ENCODE assay signal across 12 cellular contexts in the genomic region with DNA sequence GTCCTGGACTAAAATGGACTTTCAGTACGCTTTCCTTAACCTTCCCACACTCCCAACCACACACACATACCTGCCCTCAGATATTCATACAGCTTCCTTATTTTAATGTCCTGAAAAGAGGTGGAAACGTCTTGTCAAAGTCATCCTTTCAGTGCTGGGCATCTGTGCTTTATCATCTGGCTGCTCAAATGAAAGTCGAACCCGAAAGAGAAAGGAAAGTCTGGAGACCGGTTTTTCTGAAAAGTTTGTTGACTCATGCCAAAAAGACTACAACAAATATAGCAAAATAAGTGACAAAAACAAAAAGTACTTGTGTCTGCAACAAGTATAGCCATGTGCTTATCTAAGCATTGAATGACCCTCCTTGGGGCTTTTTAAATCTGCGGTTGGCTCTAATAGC. TPM values are rescaled to one million over a fixed set of nuclear protein-coding genes. Genes with fewer than 3 reads are reported as not detected.
DNase-seq lines count a peak whose midpoint lies in the region; ATAC-seq, FAIRE-seq and TF ChIP-seq lines count a peak whose summit lies in the region.
"Not testable (repeated sequence)": the region's sequence is repeated elsewhere in the genome, so short reads cannot be mapped to it uniquely, and the experiment has no call there.
"Had no signal": no experiment of that assay in that cellular context is flagged by ENCODE, and none has a peak within 500 bp of the region (broad histone marks: within the 10 kb centered on the region; RNA-seq: fewer than 3 reads in every experiment).

No MANE protein-coding gene starts in this region.

- H3K23ac ChIP-seq in IMR-90 (ENCODE audit: low read depth, low read length); H1 (ENCODE audit: insufficient read length); trophoblast cell (ENCODE audit: low read length): not testable (repeated sequence)

- not testable (repeated sequence) for H3K79me1 ChIP-seq in IMR-90 (ENCODE audit: low read depth in 1 of 2, low read length in 2 of 2); H1 (ENCODE audit: low read depth, low read length); trophoblast cell (ENCODE audit: low read length)

- H4K20me1 ChIP-seq in IMR-90 (ENCODE audit: insufficient read depth, low read length); H1 (replicated peaks in 1 of 2; ENCODE audit: control insufficient read depth in 1 of 2, insufficient read depth in 2 of 2, low read length in 2 of 2); fibroblast of lung (ENCODE audit: control insufficient read depth, extremely low read depth, insufficient read depth, low read length); hepatocyte (ENCODE audit: insufficient read depth, poor library complexity, severe bottlenecking): not testable (repeated sequence)

- in situ Hi-C loops in IMR-90 (cut with MboI; ENCODE audit: low sequenced_read_pairs) = not testable (repeated sequence)

- not testable (repeated sequence) for H3K9me1 ChIP-seq in IMR-90 (ENCODE audit: insufficient read depth, low read length)

- not testable (repeated sequence) for H2AK5ac ChIP-seq in IMR-90 (ENCODE audit: low read depth, low read length); H1 (ENCODE audit: low read depth, low read length); trophoblast cell (ENCODE audit: low read length)

- not testable (repeated sequence) for H3K4me1 ChIP-seq in ACC112 (ENCODE audit: control insufficient read depth, insufficient read depth, low read length, unreplicated experiment); IMR-90 (ENCODE audit: control insufficient read depth, insufficient read depth, low read length); adipocyte (ENCODE audit: control insufficient read depth, insufficient read depth, low read length); H1 (replicated peaks in 1 of 4; ENCODE audit: control insufficient read depth in 3 of 4, insufficient read depth in 4 of 4, low read length in 3 of 4); fibroblast of lung (ENCODE audit: control insufficient read depth, extremely low read depth, insufficient read depth, low read length); hepatocyte (ENCODE audit: insufficient read depth); trophoblast cell (ENCODE audit: control insufficient read depth in 1 of 2, insufficient read depth in 2 of 2, low read length in 2 of 2)

- H3K9me3 Mint-ChIP-seq in type B pancreatic cell = not testable (repeated sequence)

- H3K56ac ChIP-seq in IMR-90 (ENCODE audit: extremely low read depth, insufficient read depth, low read length); H1 (replicated peaks; ENCODE audit: insufficient read length, low read depth, low read length): not testable (repeated sequence)

- H2AK9ac ChIP-seq in IMR-90 (replicated peaks; ENCODE audit: low read depth, low read length, poor library complexity) = not testable (repeated sequence)

- H3K4me1 Mint-ChIP-seq in type B pancreatic cell (ENCODE audit: unreplicated experiment) = not testable (repeated sequence)

- not testable (repeated sequence) for H2BK20ac ChIP-seq in IMR-90 (ENCODE audit: low read depth, low read length); H1 (ENCODE audit: low read length)

- H3K4me2 ChIP-seq in IMR-90 (ENCODE audit: low read depth, low read length) = peak overlapping the region; percentile 65
- not testable (repeated sequence) for H3K4me2 ChIP-seq in H1 (ENCODE audit: insufficient read depth in 1 of 2, low read depth in 2 of 2, low read length in 2 of 2)
- peak overlapping the region; percentile 59 for H3K4me2 ChIP-seq in fibroblast of lung (ENCODE audit: extremely low read depth, insufficient read depth, low read length)
- peak overlapping the region; percentile 43 for H3K4me2 ChIP-seq in hepatocyte
- peak overlapping the region; percentile 10 for H3K4me2 ChIP-seq in trophoblast cell (ENCODE audit: low read length)

- not testable (repeated sequence) for ATAC-seq in IMR-90 (ENCODE audit: low read depth)

- not testable (repeated sequence) for DNase-seq in IMR-90; adipocyte (ENCODE audit: low read depth); H1 (ENCODE audit: low read depth in 1 of 2, low spot score in 2 of 2); fibroblast of lung (ENCODE audit: low read depth in 2 of 2); hepatocyte (ENCODE audit: low spot score); trophoblast cell; type B pancreatic cell (ENCODE audit: extremely low spot score, unreplicated experiment)

- intact Hi-C loops in IMR-90 (cut with micrococcal nuclease) = not testable (repeated sequence)

- H3K27me3 Mint-ChIP-seq in type B pancreatic cell = not testable (repeated sequence)

- H3K27ac Mint-ChIP-seq in type B pancreatic cell = peak overlapping the region; percentile 12

- dilution Hi-C loops in IMR-90 (cut with HindIII; ENCODE audit: low sequenced_read_pairs, unreplicated experiment) = not testable (repeated sequence)

- not testable (repeated sequence) for H4K91ac ChIP-seq in IMR-90 (ENCODE audit: insufficient read depth, low read depth, low read length); H1 (replicated peaks; ENCODE audit: insufficient read length, low read length); trophoblast cell (ENCODE audit: low read depth, low read length)

- H4K5ac ChIP-seq in IMR-90 (ENCODE audit: low read depth, low read length); H1 (ENCODE audit: insufficient read length, low read depth, low read length): not testable (repeated sequence)

- H3K4ac ChIP-seq in IMR-90 (ENCODE audit: low read depth, low read length); H1 (replicated peaks; ENCODE audit: insufficient read length, low read depth, low read length); trophoblast cell (ENCODE audit: low read depth, low read length): not testable (repeated sequence)

- 0 out of 2 replicates have a peak overlapping the region, but pooled peaks have one; percentile 70 for H3K18ac ChIP-seq in IMR-90 (ENCODE audit: low read depth, low read length)
- H3K18ac ChIP-seq in H1 (ENCODE audit: extremely low read depth, low read length); trophoblast cell (ENCODE audit: low read length): not testable (repeated sequence)

- not testable (repeated sequence) for H3K79me2 ChIP-seq in ACC112 (ENCODE audit: control insufficient read depth, insufficient read depth, low read length, unreplicated experiment); H1 (ENCODE audit: control insufficient read depth in 1 of 2, insufficient read depth in 2 of 2, low read length in 2 of 2); fibroblast of lung (ENCODE audit: control insufficient read depth, insufficient read depth, low read length); hepatocyte; trophoblast cell (ENCODE audit: control insufficient read depth, insufficient read depth, low read length, poor library complexity)

- not testable (repeated sequence) for H2BK12ac ChIP-seq in H1 (ENCODE audit: low read depth, low read length); trophoblast cell (ENCODE audit: low read length)

- H3K9me2 ChIP-seq in hepatocyte (replicated peaks; ENCODE audit: insufficient read depth) = not testable (repeated sequence)

- not testable (repeated sequence) for TF ChIP-seq POLR2A in IMR-90 (IDR thresholded peaks at IDR 0.05; ENCODE audit: low read depth, low read length); H1 (IDR thresholded peaks at IDR 0.05; ENCODE audit: control extremely low read depth in 1 of 2, low read depth in 2 of 2, low read length in 2 of 2)

- CTCF ChIA-PET in IMR-90 (lab: Yijun Ruan, JAX); H1 (lab: Charles Lee; ENCODE audit: partially characterized antibody): not testable (repeated sequence)

- H3K36me3 ChIP-seq in ACC112 (ENCODE audit: insufficient read depth, low read length); IMR-90 (ENCODE audit: control insufficient read depth, insufficient read depth, low read length); adipocyte (ENCODE audit: control insufficient read depth, insufficient read depth, low read length, severe bottlenecking); H1 (ENCODE audit: control insufficient read depth in 2 of 4, insufficient read depth in 4 of 4, low read length in 3 of 4); fibroblast of lung (ENCODE audit: control insufficient read depth, insufficient read depth, low read length); hepatocyte (replicated peaks; ENCODE audit: insufficient read depth, low read depth); trophoblast cell (ENCODE audit: control insufficient read depth in 1 of 2, insufficient read depth in 2 of 2, low read length in 2 of 2): not testable (repeated sequence)

- not testable (repeated sequence) for H2BK15ac ChIP-seq in IMR-90 (ENCODE audit: low read depth, low read length); H1 (ENCODE audit: low read length)

- not testable (repeated sequence) for H4K8ac ChIP-seq in IMR-90 (ENCODE audit: low read depth in 2 of 2, low read length in 2 of 2); H1 (ENCODE audit: extremely low read depth, insufficient read depth, low read length); trophoblast cell (ENCODE audit: low read depth, low read length)

- not testable (repeated sequence) for TF ChIP-seq EP300 in H1 (IDR thresholded peaks at IDR 0.05; ENCODE audit: borderline replicate concordance in 1 of 2, low read depth in 2 of 2, low read length in 2 of 2)

- POLR2A ChIA-PET in IMR-90 (lab: Charles Lee; ENCODE audit: unreplicated experiment); H1 (lab: Charles Lee; ENCODE audit: partially characterized antibody): not testable (repeated sequence)

- TF ChIP-seq CTCF in IMR-90 (conservative IDR thresholded peaks at IDR 0.05; ENCODE audit: low read depth, low read length); H1 (IDR thresholded peaks at IDR 0.05; ENCODE audit: control extremely low read depth in 1 of 3, insufficient read depth in 1 of 3, low read depth in 1 of 3, low read length in 3 of 3); fibroblast of lung (conservative IDR thresholded peaks at IDR 0.05 in 1 of 2, IDR thresholded peaks at IDR 0.05 in 1 of 2; ENCODE audit: low read depth in 1 of 2, low read length in 2 of 2); hepatocyte (IDR thresholded peaks at IDR 0.05; ENCODE audit: poor library complexity); type B pancreatic cell (conservative IDR thresholded peaks at IDR 0.05): not testable (repeated sequence)

- peak overlapping the region; percentile 31 for H3K4me3 ChIP-seq in ACC112 (ENCODE audit: low read depth, low read length)
- H3K4me3 ChIP-seq in IMR-90 (ENCODE audit: insufficient read depth, low read depth, low read length); H1 (ENCODE audit: extremely low read depth in 1 of 4, insufficient read depth in 2 of 4, low read depth in 3 of 4, low read length in 4 of 4); hepatocyte; trophoblast cell (ENCODE audit: low read depth, low read length): not testable (repeated sequence)
- peak overlapping the region; percentile 23 for H3K4me3 ChIP-seq in adipocyte (ENCODE audit: low read length)
- peak overlapping the region in 2 of 4 experiments; percentile 6 to 19 for H3K4me3 ChIP-seq in fibroblast of lung (replicated peaks in 1 of 4; ENCODE audit: control extremely low read depth in 1 of 4, insufficient read depth in 1 of 4, low read depth in 3 of 4, low read length in 4 of 4)

- not testable (repeated sequence) for H3K9me3 ChIP-seq in IMR-90 (ENCODE audit: control insufficient read depth, insufficient read depth, low read length); adipocyte (ENCODE audit: control insufficient read depth, low read length); H1 (ENCODE audit: insufficient read depth in 2 of 2, low read depth in 1 of 2, low read length in 1 of 2); fibroblast of lung (ENCODE audit: control insufficient read depth, insufficient read depth, low read depth, low read length); hepatocyte (ENCODE audit: low read depth); trophoblast cell (ENCODE audit: insufficient read depth, low read depth, low read length)

- not testable (repeated sequence) for H3K4me3 Mint-ChIP-seq in type B pancreatic cell

- not testable (repeated sequence) for H3K14ac ChIP-seq in IMR-90 (replicated peaks; ENCODE audit: low read depth, low read length); H1 (ENCODE audit: insufficient read length); trophoblast cell (ENCODE audit: low read length)

- H2BK120ac ChIP-seq in IMR-90 (ENCODE audit: low read depth, low read length); H1 (replicated peaks; ENCODE audit: low read depth, low read length); trophoblast cell (ENCODE audit: insufficient read depth, low read length, poor library complexity): not testable (repeated sequence)

- H3K9ac ChIP-seq in IMR-90 (ENCODE audit: low read depth, low read length); adipocyte (ENCODE audit: low read length); H1 (replicated peaks in 1 of 4; ENCODE audit: extremely low read depth in 1 of 4, low read depth in 3 of 4, low read length in 3 of 4); fibroblast of lung (ENCODE audit: insufficient read depth, low read length); trophoblast cell (ENCODE audit: low read length): not testable (repeated sequence)

- H3K27me3 ChIP-seq in ACC112 (ENCODE audit: insufficient read depth, low read length); IMR-90 (ENCODE audit: control insufficient read depth, insufficient read depth, low read length); adipocyte (replicated peaks; ENCODE audit: control insufficient read depth, insufficient read depth, low read length); H1 (replicated peaks in 1 of 4; ENCODE audit: control insufficient read depth in 3 of 4, extremely low read depth in 1 of 4, insufficient read depth in 3 of 4, low read length in 3 of 4); fibroblast of lung (ENCODE audit: control insufficient read depth, insufficient read depth, low read length); hepatocyte; trophoblast cell (ENCODE audit: insufficient read depth, low read length): not testable (repeated sequence)

- not testable (repeated sequence) for H4K12ac ChIP-seq in trophoblast cell (ENCODE audit: low read depth, low read length)

- peak; percentile 39 for FAIRE-seq in H1 (lab: Jason Lieb, UNC)

- peak overlapping the region; percentile 12 for H2AFZ ChIP-seq in ACC112 (ENCODE audit: low read length, unreplicated experiment)
- not testable (repeated sequence) for H2AFZ ChIP-seq in IMR-90 (replicated peaks; ENCODE audit: low read length, poor library complexity); H1 (ENCODE audit: low read length); fibroblast of lung (ENCODE audit: low read length); hepatocyte; trophoblast cell (ENCODE audit: insufficient read depth, low read length, poor library complexity)

- H3K23me2 ChIP-seq in H1 (ENCODE audit: low read depth, low read length) = not testable (repeated sequence)

- BruUV-seq in IMR-90 (replicated peaks; lab: Mats Ljungman, UMichigan) = not testable (repeated sequence)

- H2BK5ac ChIP-seq in IMR-90 (ENCODE audit: low read depth, low read length, poor library complexity, severe bottlenecking); H1 (ENCODE audit: low read depth, low read length); trophoblast cell (ENCODE audit: low read depth, low read length, poor library complexity): not testable (repeated sequence)

- not testable (repeated sequence) for H3K36me3 Mint-ChIP-seq in type B pancreatic cell

- not testable (repeated sequence) for TF ChIP-seq RAD21 in IMR-90 (IDR thresholded peaks at IDR 0.05; ENCODE audit: low read length); H1 (IDR thresholded peaks at IDR 0.05 in 1 of 2, conservative IDR thresholded peaks at IDR 0.05 in 1 of 2; ENCODE audit: low read depth in 2 of 2, low read length in 2 of 2)

- no CpG with 5 or more reads among the region's 6 CpGs for WGBS in IMR-90 (ENCODE audit: extremely low coverage in 2 of 2, insufficient read length in 1 of 2), 2 experiments
- WGBS in H1 (ENCODE audit: extremely low coverage in 1 of 2, insufficient coverage in 1 of 2, insufficient read length in 1 of 2, insufficient replicate concordance in 2 of 2, low coverage in 1 of 2, low lambda C conversion rate in 2 of 2, missing lambda C conversion rate in 1 of 2), 2 experiments = 74% methylated on average over 6 of the region's 6 CpGs; no CpG with 5 or more reads in 1 of the 2 experiments
- WGBS in hepatocyte (ENCODE audit: low lambda C conversion rate, missing lambda C conversion rate) = 57% methylated on average over 6 of the region's 6 CpGs
- no CpG with 5 or more reads among the region's 6 CpGs for WGBS in trophoblast cell (ENCODE audit: extremely low coverage, insufficient coverage, insufficient read length)

- not testable (repeated sequence) for H3K27ac ChIP-seq in ACC112 (ENCODE audit: low read depth, low read length); IMR-90 (ENCODE audit: insufficient read depth, low read length); H1 (ENCODE audit: low read depth, low read length); fibroblast of lung (ENCODE audit: insufficient read depth, low read length); hepatocyte
- peak overlapping the region; percentile 10 for H3K27ac ChIP-seq in trophoblast cell (ENCODE audit: low read depth, low read length)

RNA-seq across cellular contexts. Expression of a gene that starts 18.1 kb away (rescaled TPM):
- total RNA-seq in IMR-90 (2012; rRNA removed) = 7.9 and 23.3 TPM in 2 replicates
- 24.9 and 29.2 TPM in 2 replicates for polyA plus RNA-seq in IMR-90 (2012; rRNA removed)
- polyA plus RNA-seq in IMR-90 (2012; cell fraction: cytosol; rRNA removed) = 7.8 and 24.1 TPM in 2 replicates
- 0.65 and 9.2 TPM in 2 replicates for polyA plus RNA-seq in IMR-90 (2012; cell fraction: nucleus; rRNA removed; ENCODE audit: low replicate concordance)
- total RNA-seq in H1 (2021; fragmentation: NEBNext Ultra II Directional; extraction: Animal tissue kit (Norgen Biotek cat#: 25700)) = not detected in 2 replicates
- not detected in 2 replicates for polyA plus RNA-seq in H1 (2011; rRNA removed)
- polyA plus RNA-seq in H1 (2011; cell fraction: cytosol; rRNA removed) = not detected
- not detected for polyA plus RNA-seq in H1 (2011; cell fraction: nucleus; rRNA removed)
- polyA plus RNA-seq in H1 (2012, experiment 1 of 2) = not detected in 4 replicates
- polyA plus RNA-seq in H1 (2012, experiment 2 of 2) = not detected
- polyA plus RNA-seq in H1 (2013, experiment 1 of 2) = not detected
- polyA plus RNA-seq in H1 (2013, experiment 2 of 2) = not detected
- polyA minus RNA-seq in H1 (2011; rRNA and poly(A)+ RNA removed) = not detected in 2 replicates
- not detected for polyA minus RNA-seq in H1 (2011; cell fraction: cytosol; rRNA and poly(A)+ RNA removed)
- polyA minus RNA-seq in H1 (2011; cell fraction: nucleus; rRNA and poly(A)+ RNA removed) = not detected
- 102 and 143 TPM in 2 replicates for total RNA-seq in fibroblast of lung
- 97.2 and 114 TPM in 2 replicates for polyA plus RNA-seq in fibroblast of lung
- polyA plus RNA-seq in fibroblast of lung (2012) = 99.5 and 123 TPM in 2 replicates
- polyA minus RNA-seq in fibroblast of lung (ENCODE audit: low replicate concordance) = 4.7 and 12.8 TPM in 2 replicates
- 3.1 and 11.9 TPM in 2 replicates for total RNA-seq in hepatocyte
- 19.6 and 23.8 TPM in 2 replicates for polyA plus RNA-seq in hepatocyte
- polyA plus RNA-seq in trophoblast cell (2013) = 1.4 TPM in 2 replicates
- 6.2 and 12.7 TPM in 2 replicates for total RNA-seq in type B pancreatic cell (ENCODE audit: low replicate concordance)
- total RNA-seq: GM23338 had no signal
- polyA plus RNA-seq: GM23338 had no signal

RNA-seq across cellular contexts. Expression of a gene that starts 28.3 kb away (rescaled TPM):
- total RNA-seq in IMR-90 (2012; rRNA removed) (24.7 and 31.2 TPM in 2 replicates), fibroblast of lung (82.2 and 115 TPM in 2 replicates), hepatocyte (2.0 and 9.7 TPM in 2 replicates), type B pancreatic cell (ENCODE audit: low replicate concordance) (13.0 and 13.3 TPM in 2 replicates)
- polyA plus RNA-seq in IMR-90 (2012; rRNA removed) (11.1 and 12.5 TPM in 2 replicates), H1 (2011; rRNA removed) (not detected in 2 replicates), fibroblast of lung (45.4 and 49.9 TPM in 2 replicates), hepatocyte (2.9 and 4.7 TPM in 2 replicates)
- polyA plus RNA-seq in IMR-90 (2012; cell fraction: cytosol; rRNA removed) = 3.2 and 4.7 TPM in 2 replicates
- 1.0 and 12.4 TPM in 2 replicates for polyA plus RNA-seq in IMR-90 (2012; cell fraction: nucleus; rRNA removed; ENCODE audit: low replicate concordance)
- not detected in 2 replicates for total RNA-seq in H1 (2021; fragmentation: NEBNext Ultra II Directional; extraction: Animal tissue kit (Norgen Biotek cat#: 25700))
- not detected for polyA plus RNA-seq in H1 (2011; cell fraction: cytosol; rRNA removed)
- not detected for polyA plus RNA-seq in H1 (2011; cell fraction: nucleus; rRNA removed)
- not detected in 4 replicates for polyA plus RNA-seq in H1 (2012, experiment 1 of 2)
- polyA plus RNA-seq in H1 (2012, experiment 2 of 2) = not detected
- not detected for polyA plus RNA-seq in H1 (2013, experiment 1 of 2)
- polyA plus RNA-seq in H1 (2013, experiment 2 of 2) = not detected
- polyA minus RNA-seq in H1 (2011; rRNA and poly(A)+ RNA removed) = not detected in 2 replicates
- polyA minus RNA-seq in H1 (2011; cell fraction: cytosol; rRNA and poly(A)+ RNA removed) = not detected
- not detected for polyA minus RNA-seq in H1 (2011; cell fraction: nucleus; rRNA and poly(A)+ RNA removed)
- polyA plus RNA-seq in fibroblast of lung (2012) = 64.7 and 80.9 TPM in 2 replicates
- 2.5 and 4.5 TPM in 2 replicates for polyA minus RNA-seq in fibroblast of lung (ENCODE audit: low replicate concordance)
- polyA plus RNA-seq in trophoblast cell (2013) = 0.18 TPM in 1 of 2 replicates, not detected in the other
- polyA plus RNA-seq: GM23338 had no signal

RNA-seq across cellular contexts. Expression of a gene that starts 40.3 kb away (rescaled TPM):
- total RNA-seq in IMR-90 (2012; rRNA removed) = not detected in 2 replicates
- polyA plus RNA-seq in IMR-90 (2012; rRNA removed) = not detected in 2 replicates
- polyA plus RNA-seq in IMR-90 (2012; cell fraction: cytosol; rRNA removed) = not detected in 2 replicates
- polyA plus RNA-seq in IMR-90 (2012; cell fraction: nucleus; rRNA removed; ENCODE audit: low replicate concordance) = 0.13 TPM in 1 of 2 replicates, not detected in the other
- total RNA-seq in H1 (2021; fragmentation: NEBNext Ultra II Directional; extraction: Animal tissue kit (Norgen Biotek cat#: 25700)) = not detected in 2 replicates
- polyA plus RNA-seq in H1 (2011; rRNA removed) = not detected in 2 replicates
- polyA plus RNA-seq in H1 (2011; cell fraction: cytosol; rRNA removed) = not detected
- polyA plus RNA-seq in H1 (2011; cell fraction: nucleus; rRNA removed) = not detected
- not detected in 4 replicates for polyA plus RNA-seq in H1 (2012, experiment 1 of 2)
- polyA plus RNA-seq in H1 (2012, experiment 2 of 2) = not detected
- polyA plus RNA-seq in H1 (2013, experiment 1 of 2) = not detected
- not detected for polyA plus RNA-seq in H1 (2013, experiment 2 of 2)
- not detected in 2 replicates for polyA minus RNA-seq in H1 (2011; rRNA and poly(A)+ RNA removed)
- not detected for polyA minus RNA-seq in H1 (2011; cell fraction: cytosol; rRNA and poly(A)+ RNA removed)
- polyA minus RNA-seq in H1 (2011; cell fraction: nucleus; rRNA and poly(A)+ RNA removed) = not detected
- total RNA-seq in fibroblast of lung = 0.17 and 0.26 TPM in 2 replicates
- polyA plus RNA-seq in fibroblast of lung = not detected in 2 replicates
- not detected in 2 replicates for polyA plus RNA-seq in fibroblast of lung (2012)
- polyA minus RNA-seq in fibroblast of lung (ENCODE audit: low replicate concordance) = not detected in 2 replicates
- total RNA-seq in hepatocyte = 2.9 and 6.9 TPM in 2 replicates
- 0.46 and 0.92 TPM in 2 replicates for polyA plus RNA-seq in hepatocyte
- 0.05 TPM in 1 of 2 replicates, not detected in the other for polyA plus RNA-seq in trophoblast cell (2013)
- total RNA-seq in type B pancreatic cell (ENCODE audit: low replicate concordance) = 0.95 TPM in 1 of 2 replicates, not detected in the other
- total RNA-seq: CD4-positive, alpha-beta T cell; CD8-positive, alpha-beta memory T cell; GM12878; GM23338 had no signal
- polyA plus RNA-seq: CD8-positive, alpha-beta memory T cell; GM12878; GM23338 had no signal
